ENCODE assay signal across 26 cellular contexts in the genomic region with DNA sequence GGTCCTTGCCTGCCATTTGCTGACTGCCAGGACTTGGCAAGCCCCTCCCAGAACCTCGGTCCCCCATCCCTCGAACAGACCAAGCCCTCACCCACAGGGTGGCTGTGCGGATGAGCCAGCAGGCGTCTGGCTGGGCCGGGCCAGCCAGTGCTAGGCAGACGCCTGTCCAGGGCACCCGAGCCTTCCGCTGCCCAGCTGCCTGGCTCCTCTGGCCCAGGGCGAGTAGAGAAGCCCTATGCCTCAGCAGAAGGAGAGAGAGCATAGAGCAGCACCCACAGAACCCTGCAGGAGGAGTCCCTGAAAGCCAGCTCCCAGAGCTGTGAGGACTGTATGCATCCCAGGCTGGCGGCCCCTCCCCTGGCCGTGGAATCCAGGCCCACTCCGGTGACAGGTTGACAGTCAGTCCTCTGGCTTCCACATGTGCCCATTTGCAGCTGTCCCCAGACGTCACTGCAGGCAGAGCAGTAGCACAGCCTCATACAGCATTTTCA.
"Had no signal": no experiment of that assay in that cellular context is flagged by ENCODE, and none has a peak within 500 bp of the region (broad histone marks: within the 10 kb centered on the region; RNA-seq: fewer than 3 reads in every experiment).

No MANE protein-coding gene starts in this region.

- DNase-seq: activated B cell treated with CpG ODN at 0.5 μM for 24 hours; activated CD4-positive, alpha-beta T cell treated with anti-CD3 and anti-CD28 coated beads for 1 hour; activated CD4-positive, alpha-beta T cell treated with anti-CD3 and anti-CD28 coated beads, Interleukin-2, amount 10 ng/mL, durations not matched to agents 24 days and 14 days; activated CD4-positive, alpha-beta T cell treated with anti-CD3 and anti-CD28 coated beads, Interleukin-2, amount 50 U/mL, for 48 hours; activated CD8-positive, alpha-beta memory T cell treated with anti-CD3 and anti-CD28 coated beads, Interleukin-2, amount 10 ng/mL, durations not matched to agents 7 days and 5 days; activated effector memory CD4-positive, alpha-beta T cell treated with Interleukin-2 at 50 U/mL for 16 hours; activated naive CD4-positive, alpha-beta T cell; activated T-cell treated with anti-CD3 and anti-CD28 coated beads, Interleukin-2, amount 50 U/mL, for 24 hours; aorta; central memory CD4-positive, alpha-beta T cell; Karpas-422; NCI-H1105 treated with DMSO at 0.1 percent for 48 hours; NCI-H1436 treated with DMSO at 0.1 percent for 48 hours; NCI-H187 treated with DMSO at 0.1 percent for 48 hours; NCI-H510A treated with DMSO at 0.1 percent for 48 hours; NCI-H69; NK-92 treated with Interleukin-12 subunit alpha and Interleukin-12 subunit beta, amount 100 ng/mL, for 24 hours; OCI-M1; Peyer's patch; Right ventricle myocardium superior; T-cell; T-helper 2 cell; T1000 had no signal

- ATAC-seq: activated CD8-positive, alpha-beta memory T cell treated with anti-CD3 and anti-CD28 coated beads, Interleukin-2, amount 10 ng/mL, durations not matched to agents 7 days and 5 days; K562; T-cell had no signal

- H3K4me3 ChIP-seq: breast epithelium, K562, Peyer's patch had no signal

- H3K9me3 ChIP-seq: breast epithelium, Peyer's patch had no signal

- H3K27ac ChIP-seq: breast epithelium, Peyer's patch, RWPE1 had no signal

- H3K4me1 ChIP-seq: Peyer's patch had no signal

- H3K27me3 ChIP-seq: breast epithelium, Peyer's patch had no signal

- H3K36me3 ChIP-seq: breast epithelium, Peyer's patch had no signal
